8 cellular contexts compared by ENCODE assay signal in the genomic region with DNA sequence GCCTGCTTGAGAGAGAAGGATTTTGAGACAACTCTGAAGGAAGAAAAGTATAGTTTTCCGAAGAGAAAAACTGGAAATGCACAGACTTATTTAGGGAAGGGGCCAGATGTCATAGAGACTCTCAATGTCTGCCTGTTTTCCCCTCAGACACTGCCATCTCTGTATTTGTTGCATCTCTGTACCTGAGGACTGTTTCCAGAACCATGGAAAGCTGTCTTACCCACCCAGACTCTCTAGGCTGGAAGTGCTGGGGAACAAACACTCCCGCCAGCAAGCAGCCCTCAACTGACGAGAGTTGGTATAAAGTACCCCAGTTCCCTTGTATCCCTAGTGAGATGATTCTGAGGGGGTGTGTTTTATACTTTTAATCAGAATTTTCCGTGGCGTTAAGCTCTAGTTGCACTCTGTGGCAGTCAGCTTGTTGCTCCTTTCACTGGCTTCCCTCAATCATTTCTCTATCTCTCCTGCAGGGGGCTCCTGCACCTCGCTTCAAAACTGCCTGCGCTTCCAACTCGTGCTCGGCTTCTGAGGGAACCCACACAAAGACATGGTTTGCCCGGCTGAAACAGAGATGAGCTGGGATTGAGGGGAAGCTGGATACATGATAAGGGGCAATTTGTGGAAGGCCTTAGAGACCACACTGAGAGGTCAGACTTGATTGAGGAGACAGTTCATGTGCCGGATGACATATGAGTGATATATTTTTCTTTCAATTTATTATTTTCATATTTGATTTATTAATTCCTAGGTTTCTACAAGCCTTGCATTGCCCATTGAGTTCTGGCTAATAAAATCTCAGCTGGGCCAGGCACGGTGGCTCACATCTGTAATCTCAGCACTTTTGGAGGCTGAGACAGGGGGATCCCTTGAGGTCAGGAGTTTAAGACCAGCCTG. TPM values are rescaled to one million over a fixed set of nuclear protein-coding genes. Genes with fewer than 3 reads are reported as not detected.
DNase-seq lines count a peak whose midpoint lies in the region; ATAC-seq and TF ChIP-seq lines count a peak whose summit lies in the region.

No MANE protein-coding gene starts in this region.

- no peak overlapping the region for H2BK5ac ChIP-seq in mesenchymal stem cell (ENCODE audit: low read depth, low read length, poor library complexity, severe bottlenecking)

- no peaks in the 10 kb centered on the region for H3K36me3 ChIP-seq in mesenchymal stem cell (ENCODE audit: control insufficient read depth in 1 of 2, insufficient read depth in 2 of 2, low read depth in 1 of 2, low read length in 2 of 2)

- H4K91ac ChIP-seq in mesenchymal stem cell (ENCODE audit: low read length) = no peak overlapping the region

- peak; percentile 86 for TF ChIP-seq CTCF in CD14-positive monocyte (IDR thresholded peaks at IDR 0.05)
- peak; percentile 86 for TF ChIP-seq CTCF in HL-60 (IDR thresholded peaks at IDR 0.05; ENCODE audit: insufficient read depth, low read length)

- H3K9me3 ChIP-seq in mesenchymal stem cell (ENCODE audit: control insufficient read depth, low read length) = no peaks in the 10 kb centered on the region

- H3K18ac ChIP-seq in mesenchymal stem cell (ENCODE audit: low read depth in 1 of 2, low read length in 2 of 2) = no peak overlapping the region

- no peak overlapping the region for H2AFZ ChIP-seq in mesenchymal stem cell (ENCODE audit: low read depth, low read length)

- H3K79me1 ChIP-seq in mesenchymal stem cell (replicated peaks; ENCODE audit: low read length, poor library complexity, severe bottlenecking) = no peaks in the 10 kb centered on the region

- H3K4me2 ChIP-seq in mesenchymal stem cell (ENCODE audit: low read length, poor library complexity, severe bottlenecking) = no peak overlapping the region

- no peaks in the 10 kb centered on the region for H3K36me3 Mint-ChIP-seq in CD14-positive monocyte
- H3K36me3 Mint-ChIP-seq in activated CD4-positive, alpha-beta memory T cell treated with anti-CD3 and anti-CD28 coated beads for 36 hours = no peaks in the 10 kb centered on the region

- peak overlapping the region in 1 of 7 donors; percentile 62 for H3K27ac Mint-ChIP-seq in CD14-positive monocyte
- H3K27ac Mint-ChIP-seq in activated CD4-positive, alpha-beta memory T cell treated with anti-CD3 and anti-CD28 coated beads for 36 hours = no peak overlapping the region

- peaks cover 0 to 2% (median 0%) of the 10 kb centered on the region in 7 donors for H3K9me3 Mint-ChIP-seq in CD14-positive monocyte
- no peaks in the 10 kb centered on the region for H3K9me3 Mint-ChIP-seq in activated CD4-positive, alpha-beta memory T cell treated with anti-CD3 and anti-CD28 coated beads for 36 hours

- H3K27ac ChIP-seq in HL-60 (replicated peaks) = no peak overlapping the region
- H3K27ac ChIP-seq in mesenchymal stem cell (ENCODE audit: low read length, poor library complexity, severe bottlenecking) = no peak overlapping the region

- DNase-seq in CD14-positive monocyte (ENCODE audit: low spot score) (peak; percentile 62), HL-60 (ENCODE audit: low read depth in 1 of 2, low spot score in 1 of 2) (peak in 1 of 2 experiments; percentile 66), NCI-H774 (lab: John Stamatoyannopoulos, UW) (peak; percentile 44), mesenchymal stem cell (peak; percentile 79)
- peak; percentile 70 for DNase-seq in activated CD4-positive, alpha-beta memory T cell treated with anti-CD3 and anti-CD28 coated beads for 36 hours
- DNase-seq in effector CD8-positive, alpha-beta T cell (lab: John Stamatoyannopoulos, UW) = peak; percentile 22
- peak; percentile 18 to 24 for DNase-seq in stimulated activated CD8-positive, alpha-beta memory T cell treated with anti-CD3 and anti-CD28 coated beads, Interleukin-15, amount 100 ng/mL, for 4 hours (ENCODE audit: low read depth in 2 of 2)

- CTCF ChIA-PET in activated CD4-positive, alpha-beta memory T cell treated with anti-CD3 and anti-CD28 coated beads for 36 hours (lab: Charles Lee) = interaction anchor here (0.6 to 3.9 kb wide), 59 partner anchors 9 to 969 kb away, joined by 3 to 69 read pairs (median 5); partner anchors contain the start of gene CLPB

- H2BK12ac ChIP-seq in mesenchymal stem cell (ENCODE audit: low read length in 2 of 2) = no peak overlapping the region

- H3K4me3 ChIP-seq in HL-60 (replicated peaks; ENCODE audit: insufficient read depth, low read length) (no peak overlapping the region), mesenchymal stem cell (ENCODE audit: insufficient read depth in 1 of 2, low read depth in 1 of 2, low read length in 2 of 2) (no peak overlapping the region)

- no peak overlapping the region for H4K8ac ChIP-seq in mesenchymal stem cell (ENCODE audit: low read length)

- H3K4me1 ChIP-seq in mesenchymal stem cell (ENCODE audit: control insufficient read depth, insufficient read depth, low read depth, low read length) = no peaks in the 10 kb centered on the region

- H3K9ac ChIP-seq in mesenchymal stem cell (ENCODE audit: low read length) = peak overlapping the region; percentile 12

- no peak overlapping the region for H2BK120ac ChIP-seq in mesenchymal stem cell (ENCODE audit: low read depth, low read length)

- ATAC-seq in GM21786 (IDR thresholded peaks at IDR 0.05; ENCODE audit: unreplicated experiment) = no peak

- no peak overlapping the region for H2BK15ac ChIP-seq in mesenchymal stem cell (ENCODE audit: low read depth, poor library complexity, severe bottlenecking)

- intact Hi-C loops in CD14-positive monocyte (cut with micrococcal nuclease) = loop anchor here (2.0 to 5.0 kb wide), 4 partner anchors 106 to 216 kb away; no protein-coding TSS in a partner anchor
- intact Hi-C loops in activated CD4-positive, alpha-beta memory T cell treated with anti-CD3 and anti-CD28 coated beads for 36 hours (cut with micrococcal nuclease) = loop anchor here (1.0 kb wide), 1 partner anchor 82 kb away; no protein-coding TSS in a partner anchor

- H3K14ac ChIP-seq in mesenchymal stem cell (ENCODE audit: low read length in 2 of 2) = no peak overlapping the region

- H3K27me3 ChIP-seq in HL-60 (ENCODE audit: insufficient read depth, poor library complexity, severe bottlenecking) (peaks cover 3% of the 10 kb centered on the region), mesenchymal stem cell (ENCODE audit: control insufficient read depth in 1 of 2, insufficient read depth in 1 of 2, low read length in 2 of 2) (peaks cover 47 to 61% of the 10 kb centered on the region in 2 experiments)

- POLR2A ChIA-PET in activated CD4-positive, alpha-beta memory T cell treated with anti-CD3 and anti-CD28 coated beads for 36 hours (lab: Charles Lee) = no interaction called here

- peaks cover 22 to 33% (median 29%) of the 10 kb centered on the region in 3 donors for H3K27me3 Mint-ChIP-seq in CD14-positive monocyte (ENCODE audit: low read depth in 3 of 3)
- peaks cover 16% of the 10 kb centered on the region for H3K27me3 Mint-ChIP-seq in activated CD4-positive, alpha-beta memory T cell treated with anti-CD3 and anti-CD28 coated beads for 36 hours

- H3K4me3 Mint-ChIP-seq in CD14-positive monocyte = peak overlapping the region; percentile 18 to 87
- H3K4me3 Mint-ChIP-seq in activated CD4-positive, alpha-beta memory T cell treated with anti-CD3 and anti-CD28 coated beads for 36 hours = peak overlapping the region; percentile 25

- H3K23ac ChIP-seq in mesenchymal stem cell (ENCODE audit: low read length in 2 of 2) = no peak overlapping the region

- H3K4ac ChIP-seq in mesenchymal stem cell (ENCODE audit: low read depth in 1 of 2, low read length in 2 of 2) = no peak overlapping the region

- 25% methylated on average over 9 of the region's 12 CpGs for WGBS in mesenchymal stem cell

- peaks cover 6% of the 10 kb centered on the region for H3K4me1 Mint-ChIP-seq in CD14-positive monocyte
- H3K4me1 Mint-ChIP-seq in activated CD4-positive, alpha-beta memory T cell treated with anti-CD3 and anti-CD28 coated beads for 36 hours (ENCODE audit: low read depth) = peaks cover 2% of the 10 kb centered on the region

- no peak overlapping the region for H2AK5ac ChIP-seq in mesenchymal stem cell (ENCODE audit: low read length, severe bottlenecking)

RNA-seq across cellular contexts. Expression of gene CLPB, which starts 36.9 kb away (rescaled TPM):
- polyA plus RNA-seq in CD14-positive monocyte = 10 to 100 TPM; 15.8 to 17.7 TPM
- total RNA-seq in activated CD4-positive, alpha-beta memory T cell treated with anti-CD3 and anti-CD28 coated beads for 36 hours = 10 to 100 TPM; 30.3 to 34.8 TPM
- polyA plus RNA-seq in mesenchymal stem cell (2013, experiment 1 of 2) = 8.7 TPM
- 8.5 TPM for polyA plus RNA-seq in mesenchymal stem cell (2013, experiment 2 of 2)
